Comparison of ENCODE assay signal across 9 cellular contexts in genomic region chr12:104480826-104481457, GRCh38. TPM values are rescaled to one million over a fixed set of nuclear protein-coding genes. Genes with fewer than 3 reads are reported as not detected.
DNase-seq lines count a peak whose midpoint lies in the region; ATAC-seq and TF ChIP-seq lines count a peak whose summit lies in the region.
"Had no signal": no experiment of that assay in that cellular context is flagged by ENCODE, and none has a peak within 500 bp of the region (broad histone marks: within the 10 kb centered on the region; RNA-seq: fewer than 3 reads in every experiment).

No MANE protein-coding gene starts in this region.

- H3K36me3 ChIP-seq in MG63 = no peaks in the 10 kb centered on the region
- no peaks in the 10 kb centered on the region for H3K36me3 ChIP-seq in brain microvascular endothelial cell (replicated peaks)

- in situ Hi-C loops in brain microvascular endothelial cell (cut with HindIII; ENCODE audit: low pct_ligation_motif_present, low sequenced_read_pairs) = no loop called here

- TF ChIP-seq POLR2A in lower leg skin (IDR thresholded peaks at IDR 0.05) = no peak

- WGBS in lower leg skin, 2 donors = 82 to 92% methylated on average over 11 of the region's 11 CpGs

- H3K4me3 Mint-ChIP-seq in osteocyte (ENCODE audit: unreplicated experiment) = no peak overlapping the region

- H3K36me3 Mint-ChIP-seq in osteocyte (ENCODE audit: unreplicated experiment) = no peaks in the 10 kb centered on the region

- no peak overlapping the region for H3K4me3 ChIP-seq in MG63
- no peak overlapping the region for H3K4me3 ChIP-seq in brain microvascular endothelial cell (ENCODE audit: low read depth, low read length)
- no peak overlapping the region for H3K4me3 ChIP-seq in lower leg skin (ENCODE audit: low read depth, poor library complexity, severe bottlenecking)

- intact Hi-C loops in lower leg skin (cut with DNase I; ENCODE audit: low total_unique reads) = no loop called here

- TF ChIP-seq CTCF in brain microvascular endothelial cell (IDR thresholded peaks at IDR 0.05; ENCODE audit: low read depth, low read length, missing control alignments) = no peak
- no peak for TF ChIP-seq CTCF in lower leg skin (IDR thresholded peaks at IDR 0.05)
- no peak for TF ChIP-seq CTCF in osteocyte (IDR thresholded peaks at IDR 0.05)

- peak overlapping the region; percentile 88 for H3K27ac ChIP-seq in brain microvascular endothelial cell

- no peaks in the 10 kb centered on the region for H3K9me3 Mint-ChIP-seq in osteocyte (ENCODE audit: unreplicated experiment)

- H3K27me3 Mint-ChIP-seq in osteocyte (ENCODE audit: unreplicated experiment) = no peaks in the 10 kb centered on the region

- peak; percentile 39 for DNase-seq in AG08396 (ENCODE audit: low spot score)
- DNase-seq in MG63 = peak; percentile 30
- DNase-seq in brain microvascular endothelial cell = peak; percentile 90
- peak; percentile 49 to 83 for DNase-seq in lower leg skin (ENCODE audit: low spot score in 2 of 2)
- no peak for DNase-seq in NCI-H526 (lab: John Stamatoyannopoulos, UW)
- no peak for DNase-seq in osteocyte (ENCODE audit: extremely low spot score, unreplicated experiment)
- no peak for DNase-seq in SW480 (ENCODE audit: low spot score)
- DNase-seq: NCI-H774 had no signal

- ATAC-seq in HG02610 (IDR thresholded peaks at IDR 0.05; ENCODE audit: unreplicated experiment) = no peak

- peaks cover 3% of the 10 kb centered on the region for H3K4me1 Mint-ChIP-seq in osteocyte (ENCODE audit: unreplicated experiment)

- no peak overlapping the region for H3K27ac Mint-ChIP-seq in osteocyte (ENCODE audit: unreplicated experiment)

- H3K9me3 ChIP-seq in MG63 = no peaks in the 10 kb centered on the region

- H3K27me3 ChIP-seq in MG63 = no peaks in the 10 kb centered on the region
- no peaks in the 10 kb centered on the region for H3K27me3 ChIP-seq in brain microvascular endothelial cell (replicated peaks)

RNA-seq across cellular contexts. Expression of gene CHST11, which starts 24.2 kb away (rescaled TPM):
- 0.07 and 0.13 TPM in 2 replicates for total RNA-seq in MG63 (2014; rRNA removed; shearing (Covaris generic); ENCODE audit: low replicate concordance)
- total RNA-seq in lower leg skin (1 to 10 TPM; 2.1 to 7.3 (median 4.9) TPM), osteocyte (7.5 and 8.2 TPM in 2 replicates)

Comparison
In these comparisons a context has a peak if more than half of its experiments do, and no peak if none do; other contexts are left out.
1. DNase-seq: peak in AG08396 (single experiment), MG63 (single experiment), brain microvascular endothelial cell (single experiment) and lower leg skin (2 of 2); none in NCI-H526 (0 of 2), osteocyte (single experiment) and SW480 (single experiment).